In genomic region chr4:156614536-156614935, GRCh38 we compare ENCODE assay signal across 24 cellular contexts.
"Had no signal": no experiment of that assay in that cellular context is flagged by ENCODE, and none has a peak within 500 bp of the region (broad histone marks: within the 10 kb centered on the region; RNA-seq: fewer than 3 reads in every experiment).

No MANE protein-coding gene starts in this region.

- H3K27ac Mint-ChIP-seq: activated CD4-positive, alpha-beta T cell treated with anti-CD3 and anti-CD28 coated beads for 36 hours; activated naive CD8-positive, alpha-beta T cell; activated T-cell treated with anti-CD3 and anti-CD28 coated beads, Interleukin-2, amount 50 U/mL, for 24 hours; activated T-helper 17 cell treated with anti-CD3 and anti-CD28 coated beads, Interleukin-2, amount 50 U/mL, for 72 hours; naive thymus-derived CD4-positive, alpha-beta T cell; stimulated activated naive B cell treated with anti-CD40 and anti-IgM and Interleukin-4, amounts not matched to agents 10 μg/mL and 1 μg/mL and 100 μg/mL, for 72 hours; WTC11 had no signal

- H3K4me3 Mint-ChIP-seq: activated CD4-positive, alpha-beta T cell treated with anti-CD3 and anti-CD28 coated beads for 36 hours; activated naive CD8-positive, alpha-beta T cell; activated T-cell treated with anti-CD3 and anti-CD28 coated beads, Interleukin-2, amount 50 U/mL, for 24 hours; activated T-helper 17 cell treated with anti-CD3 and anti-CD28 coated beads, Interleukin-2, amount 50 U/mL, for 72 hours; naive thymus-derived CD4-positive, alpha-beta T cell; stimulated activated naive B cell treated with anti-CD40 and anti-IgM and Interleukin-4, amounts not matched to agents 10 μg/mL and 1 μg/mL and 100 μg/mL, for 72 hours; WTC11 had no signal

- DNase-seq: activated CD4-positive, alpha-beta T cell treated with anti-CD3 and anti-CD28 coated beads for 36 hours; activated CD4-positive, alpha-beta T cell treated with anti-CD3 and anti-CD28 coated beads, Interleukin-2, amount 50 U/mL, for 4 hours; activated CD8-positive, alpha-beta memory T cell treated with anti-CD3 and anti-CD28 coated beads for 24 hours; activated CD8-positive, alpha-beta memory T cell treated with anti-CD3 and anti-CD28 coated beads, Interleukin-2, amount 50 U/mL, for 4 hours; activated T-cell treated with anti-CD3 and anti-CD28 coated beads, Interleukin-2, amount 50 U/mL, for 24 hours; heart left ventricle; left cardiac atrium; mesendoderm; naive thymus-derived CD4-positive, alpha-beta T cell; ovary; psoas muscle; right cardiac atrium; small intestine; stimulated activated CD4-positive, alpha-beta T cell treated with anti-CD3 and anti-CD28 coated beads, Interleukin-15, amount 100 ng/mL, for 24 hours; stimulated activated CD8-positive, alpha-beta memory T cell treated with anti-CD3 and anti-CD28 coated beads, Interleukin-4, amount 100 ng/mL, for 48 hours; stimulated activated naive B cell treated with anti-CD40 and anti-IgM and Interleukin-4, amounts not matched to agents 10 μg/mL and 1 μg/mL and 100 μg/mL, for 72 hours; T-helper 9 cell; transverse colon had no signal

- ATAC-seq: activated CD4-positive, alpha-beta T cell treated with anti-CD3 and anti-CD28 coated beads for 36 hours; activated T-helper 17 cell treated with anti-CD3 and anti-CD28 coated beads, Interleukin-2, amount 50 U/mL, for 72 hours; naive thymus-derived CD4-positive, alpha-beta T cell; psoas muscle; right cardiac atrium; stimulated activated naive B cell treated with anti-CD40 and anti-IgM and Interleukin-4, amounts not matched to agents 10 μg/mL and 1 μg/mL and 100 μg/mL, for 72 hours had no signal

- H3K9me3 ChIP-seq: heart left ventricle, ovary, psoas muscle, transverse colon, vagina had no signal

- FAIRE-seq: small intestine had no signal

- H3K27me3 Mint-ChIP-seq: activated CD4-positive, alpha-beta T cell treated with anti-CD3 and anti-CD28 coated beads for 36 hours; activated naive CD8-positive, alpha-beta T cell; activated T-cell treated with anti-CD3 and anti-CD28 coated beads, Interleukin-2, amount 50 U/mL, for 24 hours; activated T-helper 17 cell treated with anti-CD3 and anti-CD28 coated beads, Interleukin-2, amount 50 U/mL, for 72 hours; naive thymus-derived CD4-positive, alpha-beta T cell; stimulated activated naive B cell treated with anti-CD40 and anti-IgM and Interleukin-4, amounts not matched to agents 10 μg/mL and 1 μg/mL and 100 μg/mL, for 72 hours had no signal

- H3K9me3 Mint-ChIP-seq: activated T-cell treated with anti-CD3 and anti-CD28 coated beads, Interleukin-2, amount 50 U/mL, for 24 hours; stimulated activated naive B cell treated with anti-CD40 and anti-IgM and Interleukin-4, amounts not matched to agents 10 μg/mL and 1 μg/mL and 100 μg/mL, for 72 hours; WTC11 had no signal

- H3K27ac ChIP-seq: cardiac muscle cell, epithelial cell of prostate, heart left ventricle, ovary, psoas muscle, transverse colon, vagina had no signal

- H3K36me3 Mint-ChIP-seq: activated naive CD8-positive, alpha-beta T cell; naive thymus-derived CD4-positive, alpha-beta T cell; stimulated activated naive B cell treated with anti-CD40 and anti-IgM and Interleukin-4, amounts not matched to agents 10 μg/mL and 1 μg/mL and 100 μg/mL, for 72 hours; WTC11 had no signal

- H3K4me1 ChIP-seq: psoas muscle, transverse colon, vagina had no signal

- H3K4me1 Mint-ChIP-seq: activated CD4-positive, alpha-beta T cell treated with anti-CD3 and anti-CD28 coated beads for 36 hours; activated T-helper 17 cell treated with anti-CD3 and anti-CD28 coated beads, Interleukin-2, amount 50 U/mL, for 72 hours; naive thymus-derived CD4-positive, alpha-beta T cell; stimulated activated naive B cell treated with anti-CD40 and anti-IgM and Interleukin-4, amounts not matched to agents 10 μg/mL and 1 μg/mL and 100 μg/mL, for 72 hours had no signal

- H3K4me3 ChIP-seq: cardiac muscle cell, heart left ventricle, ovary, psoas muscle, transverse colon, vagina had no signal

- H3K27me3 ChIP-seq: cardiac muscle cell, heart left ventricle, ovary, transverse colon, vagina had no signal

- H3K36me3 ChIP-seq: cardiac muscle cell, heart left ventricle, ovary, transverse colon, vagina had no signal
